ENCODE assay signal across 2 cellular contexts in the genomic region with DNA sequence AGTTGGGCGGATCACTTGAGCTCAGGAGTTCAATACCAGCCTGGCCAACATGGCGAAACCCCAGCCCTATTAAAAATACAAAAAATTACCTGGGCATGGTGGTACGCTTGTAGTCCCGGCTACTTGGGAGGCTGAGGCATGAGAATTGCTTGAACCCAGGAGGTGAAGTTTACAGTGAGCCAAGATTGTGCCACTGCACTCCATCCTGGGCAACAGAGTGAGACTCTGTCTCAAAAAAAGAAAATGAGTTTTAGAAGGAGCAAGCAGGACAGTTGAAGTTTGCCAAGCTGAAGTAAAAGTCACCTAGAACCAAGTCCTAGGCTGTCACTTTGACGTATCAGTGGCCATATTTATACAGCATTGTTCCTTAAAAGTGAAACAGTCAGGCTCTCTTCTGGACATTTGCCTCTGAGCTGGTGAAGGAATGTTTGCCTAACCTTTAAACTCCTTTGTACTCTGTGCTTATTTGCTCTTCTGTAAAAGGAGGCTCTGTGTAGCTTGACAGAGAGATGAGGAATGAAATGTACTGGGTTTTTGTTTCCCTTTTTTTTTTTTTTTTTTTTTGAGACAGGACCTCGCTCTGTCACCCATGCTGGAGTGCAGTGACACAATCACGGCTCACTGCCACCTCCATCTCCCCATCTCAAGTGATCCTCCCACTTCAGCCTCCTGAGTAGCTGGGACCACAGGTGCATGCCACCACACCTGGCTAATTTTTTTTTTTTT.
TF ChIP-seq lines count a peak whose summit lies in the region.

No MANE protein-coding gene starts in this region.

TF ChIP-seq in IMR-90, 13 proteins besides CTCF, POLR2A, EP300 and RAD21 (continued from another document):
- TF ChIP-seq, protein P1, sequence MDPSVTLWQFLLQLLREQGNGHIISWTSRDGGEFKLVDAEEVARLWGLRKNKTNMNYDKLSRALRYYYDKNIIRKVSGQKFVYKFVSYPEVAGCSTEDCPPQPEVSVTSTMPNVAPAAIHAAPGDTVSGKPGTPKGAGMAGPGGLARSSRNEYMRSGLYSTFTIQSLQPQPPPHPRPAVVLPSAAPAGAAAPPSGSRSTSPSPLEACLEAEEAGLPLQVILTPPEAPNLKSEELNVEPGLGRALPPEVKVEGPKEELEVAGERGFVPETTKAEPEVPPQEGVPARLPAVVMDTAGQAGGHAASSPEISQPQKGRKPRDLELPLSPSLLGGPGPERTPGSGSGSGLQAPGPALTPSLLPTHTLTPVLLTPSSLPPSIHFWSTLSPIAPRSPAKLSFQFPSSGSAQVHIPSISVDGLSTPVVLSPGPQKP (IDR thresholded peaks at IDR 0.05; ENCODE audit: borderline replicate concordance, low read depth, low read length) = no peak
- TF ChIP-seq MXI1 (IDR thresholded peaks at IDR 0.05; ENCODE audit: borderline replicate concordance, low read depth, low read length) (no peak), SMC3 (IDR thresholded peaks at IDR 0.05; ENCODE audit: low read depth, low read length) (no peak), MAZ (IDR thresholded peaks at IDR 0.05; ENCODE audit: borderline replicate concordance, low read depth, low read length) (no peak), NFE2L2 (IDR thresholded peaks at IDR 0.05; ENCODE audit: low read depth, low read length) (no peak), BHLHE40 (IDR thresholded peaks at IDR 0.05; ENCODE audit: low read depth, low read length) (no peak), MAFK (IDR thresholded peaks at IDR 0.05; ENCODE audit: low read depth, low read length) (no peak), RCOR1 (IDR thresholded peaks at IDR 0.05; ENCODE audit: insufficient replicate concordance, low read length) (no peak)
- TF ChIP-seq, protein P2, sequence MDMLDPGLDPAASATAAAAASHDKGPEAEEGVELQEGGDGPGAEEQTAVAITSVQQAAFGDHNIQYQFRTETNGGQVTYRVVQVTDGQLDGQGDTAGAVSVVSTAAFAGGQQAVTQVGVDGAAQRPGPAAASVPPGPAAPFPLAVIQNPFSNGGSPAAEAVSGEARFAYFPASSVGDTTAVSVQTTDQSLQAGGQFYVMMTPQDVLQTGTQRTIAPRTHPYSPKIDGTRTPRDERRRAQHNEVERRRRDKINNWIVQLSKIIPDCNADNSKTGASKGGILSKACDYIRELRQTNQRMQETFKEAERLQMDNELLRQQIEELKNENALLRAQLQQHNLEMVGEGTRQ (IDR thresholded peaks at IDR 0.05; ENCODE audit: low read depth, low read length) = no peak

TF ChIP-seq in HEK293T, 16 proteins besides CTCF, POLR2A, EP300 and RAD21 (continued from another document):
- TF ChIP-seq, protein P3, sequence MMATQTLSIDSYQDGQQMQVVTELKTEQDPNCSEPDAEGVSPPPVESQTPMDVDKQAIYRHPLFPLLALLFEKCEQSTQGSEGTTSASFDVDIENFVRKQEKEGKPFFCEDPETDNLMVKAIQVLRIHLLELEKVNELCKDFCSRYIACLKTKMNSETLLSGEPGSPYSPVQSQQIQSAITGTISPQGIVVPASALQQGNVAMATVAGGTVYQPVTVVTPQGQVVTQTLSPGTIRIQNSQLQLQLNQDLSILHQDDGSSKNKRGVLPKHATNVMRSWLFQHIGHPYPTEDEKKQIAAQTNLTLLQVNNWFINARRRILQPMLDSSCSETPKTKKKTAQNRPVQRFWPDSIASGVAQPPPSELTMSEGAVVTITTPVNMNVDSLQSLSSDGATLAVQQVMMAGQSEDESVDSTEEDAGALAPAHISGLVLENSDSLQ (IDR thresholded peaks at IDR 0.05) = no peak
- TF ChIP-seq SUZ12 (IDR thresholded peaks at IDR 0.05) (no peak), SP1 (IDR thresholded peaks at IDR 0.05) (no peak), ARNT (IDR thresholded peaks at IDR 0.05) (no peak), NFRKB (IDR thresholded peaks at IDR 0.05) (no peak), ELF4 (IDR thresholded peaks at IDR 0.05) (no peak), FOXA1 (IDR thresholded peaks at IDR 0.05) (no peak), CTBP1 (IDR thresholded peaks at IDR 0.05; ENCODE audit: borderline replicate concordance) (no peak), BHLHE40 (IDR thresholded peaks at IDR 0.05; ENCODE audit: borderline replicate concordance) (no peak)
